11 cellular contexts compared by ENCODE assay signal in the genomic region with DNA sequence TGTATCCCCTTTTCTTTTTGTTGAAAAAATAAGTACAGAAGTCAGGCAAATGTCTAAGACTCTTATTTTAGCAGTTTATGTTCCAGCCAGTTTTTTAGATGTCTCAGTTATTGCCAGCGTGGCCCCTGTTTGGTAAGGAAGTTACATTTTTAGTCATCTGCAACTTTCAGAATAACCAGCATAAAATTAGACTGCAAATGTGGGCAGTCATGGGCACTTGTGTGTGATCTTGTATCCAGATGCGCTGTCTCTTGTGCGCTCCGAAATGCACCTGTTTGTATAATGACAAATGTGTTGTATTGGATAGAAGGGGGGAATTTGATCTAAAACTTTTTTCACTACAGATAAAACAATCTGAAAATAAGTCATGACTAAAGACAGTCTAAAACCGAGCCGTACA. TPM values are rescaled to one million over a fixed set of nuclear protein-coding genes. Genes with fewer than 3 reads are reported as not detected.
DNase-seq lines count a peak whose midpoint lies in the region; ATAC-seq, FAIRE-seq and TF ChIP-seq lines count a peak whose summit lies in the region.
"Had no signal": no experiment of that assay in that cellular context is flagged by ENCODE, and none has a peak within 500 bp of the region (broad histone marks: within the 10 kb centered on the region; RNA-seq: fewer than 3 reads in every experiment).

No MANE protein-coding gene starts in this region.

- H3K4me1 Mint-ChIP-seq in activated CD4-positive, alpha-beta memory T cell treated with anti-CD3 and anti-CD28 coated beads for 36 hours (ENCODE audit: low read depth), result peaks cover 53% of the 10 kb centered on the region

- no peaks in the 10 kb centered on the region for H3K27me3 Mint-ChIP-seq in activated CD4-positive, alpha-beta memory T cell treated with anti-CD3 and anti-CD28 coated beads for 36 hours

- peak overlapping the region; percentile 37 for H3K27ac ChIP-seq in tibial artery

- no peaks in the 10 kb centered on the region for H3K9me3 ChIP-seq in tibial artery

- H3K9me3 Mint-ChIP-seq in activated CD4-positive, alpha-beta memory T cell treated with anti-CD3 and anti-CD28 coated beads for 36 hours, result no peaks in the 10 kb centered on the region

- no peak for TF ChIP-seq CTCF in tibial artery (IDR thresholded peaks at IDR 0.05)

- H3K4me3 Mint-ChIP-seq in activated CD4-positive, alpha-beta memory T cell treated with anti-CD3 and anti-CD28 coated beads for 36 hours, result no peak overlapping the region

- H3K4me1 ChIP-seq in tibial artery, result peaks cover 0 to 24% (median 8%) of the 10 kb centered on the region in 4 donors

- intact Hi-C loops in activated CD4-positive, alpha-beta memory T cell treated with anti-CD3 and anti-CD28 coated beads for 36 hours (cut with micrococcal nuclease), result loop anchor here (1.0 to 10.0 kb wide), 3 partner anchors 115 to 1368 kb away; partner anchors contain the start of gene TBL1X
- intact Hi-C loops in tibial artery (cut with DNase I; ENCODE audit: low total_unique reads), result no loop called here

- no peak overlapping the region for H3K4me3 ChIP-seq in tibial artery

- CTCF ChIA-PET in activated CD4-positive, alpha-beta memory T cell treated with anti-CD3 and anti-CD28 coated beads for 36 hours (lab: Charles Lee), result interaction anchor here (0.7 to 5.3 kb wide), 5 partner anchors 16 to 116 kb away, joined by 3 to 41 read pairs (median 6); no protein-coding TSS in a partner anchor

- FAIRE-seq in urothelium cell line (lab: Jason Lieb, UNC), result no peak

- peak; percentile 11 for DNase-seq in stimulated activated naive CD4-positive, alpha-beta T cell treated with Interleukin-2 at 50 U/mL for 16 hours (lab: John Stamatoyannopoulos, UW)
- DNase-seq in stimulated activated naive CD4-positive, alpha-beta T cell (lab: John Stamatoyannopoulos, UW), result no peak
- DNase-seq in activated CD4-positive, alpha-beta memory T cell treated with anti-CD3 and anti-CD28 coated beads for 36 hours, result peak; percentile 26
- DNase-seq in tibial artery (no peak), urothelium cell line (ENCODE audit: low spot score) (no peak)
- DNase-seq: foreskin melanocyte, NCI-H2227 treated with DMSO at 0.1 percent for 48 hours had no signal

- peaks cover 0 to 26% (median 3%) of the 10 kb centered on the region in 3 donors for H3K36me3 ChIP-seq in tibial artery

- H3K36me3 Mint-ChIP-seq in activated CD4-positive, alpha-beta memory T cell treated with anti-CD3 and anti-CD28 coated beads for 36 hours, result peaks cover 3% of the 10 kb centered on the region

- H3K27me3 ChIP-seq in tibial artery, result no peaks in the 10 kb centered on the region

- POLR2A ChIA-PET in activated CD4-positive, alpha-beta memory T cell treated with anti-CD3 and anti-CD28 coated beads for 36 hours (lab: Charles Lee), result interaction anchor here (0.9 kb wide), 1 partner anchor 27 kb away, joined by 3 read pairs; no protein-coding TSS in a partner anchor

- ATAC-seq in HG02852 (IDR thresholded peaks at IDR 0.05; ENCODE audit: unreplicated experiment), result peak; percentile 33
- no peak for ATAC-seq in HG03196 (IDR thresholded peaks at IDR 0.05; ENCODE audit: unreplicated experiment)
- no peak for ATAC-seq in HG03097 (IDR thresholded peaks at IDR 0.05; ENCODE audit: low FRiP score, unreplicated experiment)
- ATAC-seq: HCT116 had no signal

- peak overlapping the region; percentile 70 for H3K27ac Mint-ChIP-seq in activated CD4-positive, alpha-beta memory T cell treated with anti-CD3 and anti-CD28 coated beads for 36 hours

RNA-seq across cellular contexts. Expression of gene CLCN4, which starts 44.3 kb away (rescaled TPM):
- total RNA-seq in activated CD4-positive, alpha-beta memory T cell treated with anti-CD3 and anti-CD28 coated beads for 36 hours, result not detected

Comparison
In these comparisons a context has a peak if more than half of its experiments do, and no peak if none do; other contexts are left out.
1. DNase-seq: peak in stimulated activated naive CD4-positive, alpha-beta T cell treated with Interleukin-2 at 50 U/mL for 16 hours (single experiment) and activated CD4-positive, alpha-beta memory T cell treated with anti-CD3 and anti-CD28 coated beads for 36 hours (single experiment); none in stimulated activated naive CD4-positive, alpha-beta T cell (0 of 6), tibial artery (0 of 2) and urothelium cell line (single experiment).